8 cellular contexts compared by ENCODE assay signal in genomic region chr5:90386099-90386710, GRCh38. TPM values are rescaled to one million over a fixed set of nuclear protein-coding genes. Genes with fewer than 3 reads are reported as not detected.
DNase-seq lines count a peak whose midpoint lies in the region; ATAC-seq and TF ChIP-seq lines count a peak whose summit lies in the region.

No MANE protein-coding gene starts in this region.

- H3K4me3 ChIP-seq in choroid plexus epithelial cell (ENCODE audit: low read depth, low read length), result no peak overlapping the region

- TF ChIP-seq CTCF in choroid plexus epithelial cell (conservative IDR thresholded peaks at IDR 0.05; ENCODE audit: low read depth, low read length) (peak; percentile 65), osteocyte (IDR thresholded peaks at IDR 0.05) (peak; percentile 65)

- H3K36me3 Mint-ChIP-seq in osteocyte (ENCODE audit: unreplicated experiment), result no peaks in the 10 kb centered on the region

- H3K27me3 Mint-ChIP-seq in osteocyte (ENCODE audit: unreplicated experiment), result peaks cover 2% of the 10 kb centered on the region

- no peaks in the 10 kb centered on the region for H3K4me1 Mint-ChIP-seq in osteocyte (ENCODE audit: unreplicated experiment)

- no peak for ATAC-seq in GM21367 (IDR thresholded peaks at IDR 0.05; ENCODE audit: unreplicated experiment)
- ATAC-seq in GM21390 (IDR thresholded peaks at IDR 0.05; ENCODE audit: unreplicated experiment), result no peak

- H3K9me3 Mint-ChIP-seq in osteocyte (ENCODE audit: unreplicated experiment), result no peaks in the 10 kb centered on the region

- peak; percentile 14 for DNase-seq in GM03348 (ENCODE audit: low spot score)
- DNase-seq in NCI-H146 treated with DMSO at 0.1 percent for 48 hours (lab: John Stamatoyannopoulos, UW; ENCODE audit: unreplicated experiment), result peak; percentile 9
- DNase-seq in choroid plexus epithelial cell (ENCODE audit: low read depth), result peak; percentile 49
- no peak for DNase-seq in osteocyte (ENCODE audit: extremely low spot score, unreplicated experiment)
- no peak for DNase-seq in GOT3 (lab: John Stamatoyannopoulos, UW)
- no peak for DNase-seq in T-helper 9 cell

- no peak overlapping the region for H3K4me3 Mint-ChIP-seq in osteocyte (ENCODE audit: unreplicated experiment)

- H3K27ac Mint-ChIP-seq in osteocyte (ENCODE audit: unreplicated experiment), result no peak overlapping the region

RNA-seq across cellular contexts. Expression of gene CETN3, which starts 23.4 kb away (rescaled TPM):
- 17.8 and 19.7 TPM in 2 replicates for total RNA-seq in osteocyte

Comparison
In these comparisons a context has a peak if more than half of its experiments do, and no peak if none do; other contexts are left out.
1. DNase-seq: peak in GM03348 (single experiment), NCI-H146 treated with DMSO at 0.1 percent for 48 hours (single experiment) and choroid plexus epithelial cell (single experiment); none in osteocyte (single experiment), GOT3 (single experiment) and T-helper 9 cell (single experiment).